8 cellular contexts compared by ENCODE assay signal in genomic region chr11:112174789-112175595, GRCh38. TPM values are rescaled to one million over a fixed set of nuclear protein-coding genes. Genes with fewer than 3 reads are reported as not detected.
A peak's percentile ranks its signal among the peaks of the same experiment; 100 is the strongest.
DNase-seq lines count a peak whose midpoint lies in the region; ATAC-seq and TF ChIP-seq lines count a peak whose summit lies in the region.

Gene BCO2 (plus strand): TSS chr11:112175512. CDS start chr11:112175602, 90 bp downstream.

- H3K79me1 ChIP-seq in neuronal stem cell (ENCODE audit: low read depth, low read length) = no peaks in the 10 kb centered on the region

- peak within 1 kb of the TSS; percentile 22 for H3K4me3 Mint-ChIP-seq in activated naive CD8-positive, alpha-beta T cell treated with anti-CD3 and anti-CD28 coated beads for 36 hours
- H3K4me3 Mint-ChIP-seq in glutamatergic neuron (ENCODE audit: unreplicated experiment) = peak within 1 kb of the TSS; percentile 83

- peak; percentile 34 for DNase-seq in GM10248 (ENCODE audit: extremely low spot score)
- DNase-seq in OCI-M1 (lab: John Stamatoyannopoulos, UW) = peak; percentile 82
- DNase-seq in activated naive CD8-positive, alpha-beta T cell treated with anti-CD3 and anti-CD28 coated beads for 36 hours = peak; percentile 39
- DNase-seq in glutamatergic neuron = peak; percentile 70
- DNase-seq in neuronal stem cell (ENCODE audit: low spot score) = peak; percentile 81
- DNase-seq in tibial nerve (ENCODE audit: low spot score in 2 of 2) = peak; percentile 82 to 91
- no peak for DNase-seq in T1000 (lab: John Stamatoyannopoulos, UW)

- no peaks in the 10 kb centered on the region for H3K36me3 ChIP-seq in neuronal stem cell (replicated peaks in 1 of 2; ENCODE audit: control insufficient read depth in 2 of 2, insufficient read depth in 2 of 2, low read length in 2 of 2)
- no peaks in the 10 kb centered on the region for H3K36me3 ChIP-seq in tibial nerve

- peak; percentile 53 for TF ChIP-seq CTCF in GM10248 (IDR thresholded peaks at IDR 0.05; ENCODE audit: control extremely low read depth, extremely low read depth, low read depth, missing control alignments)
- TF ChIP-seq CTCF in glutamatergic neuron (IDR thresholded peaks at IDR 0.05; ENCODE audit: partially characterized antibody, unreplicated experiment) = peak; percentile 80
- TF ChIP-seq CTCF in tibial nerve (IDR thresholded peaks at IDR 0.05) = peak; percentile 78 to 92 (median 85)

- no peak within 1 kb of the TSS for H3K27ac ChIP-seq in neuronal stem cell (replicated peaks; ENCODE audit: low read length)
- peak within 1 kb of the TSS; percentile 56 to 82 (median 65) for H3K27ac ChIP-seq in tibial nerve

- H2BK5ac ChIP-seq in neuronal stem cell (ENCODE audit: low read length) = no peak within 1 kb of the TSS

- no peak within 1 kb of the TSS for H3K9ac ChIP-seq in neuronal stem cell (ENCODE audit: low read depth, low read length, poor library complexity)

- no peak within 1 kb of the TSS for H3K23ac ChIP-seq in neuronal stem cell (ENCODE audit: low read depth, low read length, poor library complexity)

- H3K4me1 ChIP-seq in neuronal stem cell (ENCODE audit: control insufficient read depth in 2 of 2, insufficient read depth in 1 of 2, low read depth in 1 of 2, low read length in 2 of 2) = peaks cover 3 to 4% of the 10 kb centered on the region in 2 donors
- H3K4me1 ChIP-seq in tibial nerve = peaks cover 0 to 17% (median 5%) of the 10 kb centered on the region in 4 donors

- H2BK120ac ChIP-seq in neuronal stem cell (ENCODE audit: low read depth, low read length) = no peak within 1 kb of the TSS

- no peak within 1 kb of the TSS for H2BK12ac ChIP-seq in neuronal stem cell (ENCODE audit: low read length)

- H3K9me3 ChIP-seq in neuronal stem cell (replicated peaks in 1 of 2; ENCODE audit: control insufficient read depth in 2 of 2, insufficient read depth in 1 of 2, low read depth in 1 of 2, low read length in 2 of 2) (no peaks in the 10 kb centered on the region), tibial nerve (no peaks in the 10 kb centered on the region)

- no peak within 1 kb of the TSS for H4K8ac ChIP-seq in neuronal stem cell (ENCODE audit: low read depth, low read length)

- peak; percentile 54 to 60 for TF ChIP-seq EP300 in tibial nerve (IDR thresholded peaks at IDR 0.05)

- H3K27me3 ChIP-seq in neuronal stem cell (ENCODE audit: control insufficient read depth in 3 of 3, insufficient read depth in 3 of 3, low read depth in 1 of 3, low read length in 3 of 3) (peaks cover 0 to 9% (median 0%) of the 10 kb centered on the region in 3 experiments), tibial nerve (no peaks in the 10 kb centered on the region)

- H3K4me3 ChIP-seq in neuronal stem cell (ENCODE audit: low read length in 2 of 2) (peak within 1 kb of the TSS in 1 of 2 donors; percentile 26), tibial nerve (peak within 1 kb of the TSS; percentile 30 to 51 (median 34))

- no peak within 1 kb of the TSS for H4K91ac ChIP-seq in neuronal stem cell (ENCODE audit: low read depth, low read length, poor library complexity)

- H3K27ac Mint-ChIP-seq in activated naive CD8-positive, alpha-beta T cell treated with anti-CD3 and anti-CD28 coated beads for 36 hours = no peak within 1 kb of the TSS
- H3K27ac Mint-ChIP-seq in glutamatergic neuron (ENCODE audit: unreplicated experiment) = no peak within 1 kb of the TSS

- peak within 1 kb of the TSS; percentile 61 for H3K4me2 ChIP-seq in neuronal stem cell (ENCODE audit: insufficient read depth, low read length, poor library complexity, severe bottlenecking)

- H3K4me1 Mint-ChIP-seq in activated naive CD8-positive, alpha-beta T cell treated with anti-CD3 and anti-CD28 coated beads for 36 hours = peaks cover 11% of the 10 kb centered on the region
- H3K4me1 Mint-ChIP-seq in glutamatergic neuron (ENCODE audit: low read depth, unreplicated experiment) = no peaks in the 10 kb centered on the region

- no peak within 1 kb of the TSS for H3K18ac ChIP-seq in neuronal stem cell (ENCODE audit: low read length)

- no peak within 1 kb of the TSS for H2BK15ac ChIP-seq in neuronal stem cell (ENCODE audit: low read length)

- H3K14ac ChIP-seq in neuronal stem cell (ENCODE audit: low read length) = no peak within 1 kb of the TSS

- ATAC-seq in HG03354 (IDR thresholded peaks at IDR 0.05; ENCODE audit: poor library complexity, severe bottlenecking, unreplicated experiment) = peak; percentile 80

- no CpG with 5 or more reads among the region's 11 CpGs for WGBS in neuronal stem cell (ENCODE audit: extremely low coverage in 2 of 2, insufficient read length in 2 of 2, insufficient replicate concordance in 1 of 2), 2 donors
- WGBS in tibial nerve, 2 donors = 2% methylated on average over 11 of the region's 11 CpGs

- peak within 1 kb of the TSS; percentile 66 for H2AFZ ChIP-seq in neuronal stem cell (ENCODE audit: low read length)

- no peak within 1 kb of the TSS for H3K4ac ChIP-seq in neuronal stem cell (ENCODE audit: low read length)

- H3K9me3 Mint-ChIP-seq in activated naive CD8-positive, alpha-beta T cell treated with anti-CD3 and anti-CD28 coated beads for 36 hours = no peaks in the 10 kb centered on the region
- no peaks in the 10 kb centered on the region for H3K9me3 Mint-ChIP-seq in glutamatergic neuron (ENCODE audit: unreplicated experiment)

- TF ChIP-seq POLR2A in tibial nerve (IDR thresholded peaks at IDR 0.05) = peak in 1 of 2 donors; percentile 31

- H2AK5ac ChIP-seq in neuronal stem cell (ENCODE audit: low read depth, low read length) = no peak within 1 kb of the TSS

- H3K27me3 Mint-ChIP-seq in activated naive CD8-positive, alpha-beta T cell treated with anti-CD3 and anti-CD28 coated beads for 36 hours = peaks cover 42% of the 10 kb centered on the region
- no peaks in the 10 kb centered on the region for H3K27me3 Mint-ChIP-seq in glutamatergic neuron (ENCODE audit: unreplicated experiment)

- CTCF ChIA-PET in GM10248 (lab: Yijun Ruan, JAX) = interaction anchor here (0.6 to 2.1 kb wide), 10 partner anchors 15 to 243 kb away, joined by 3 to 9 read pairs (median 4); no protein-coding TSS in a partner anchor

- no peaks in the 10 kb centered on the region for H3K36me3 Mint-ChIP-seq in activated naive CD8-positive, alpha-beta T cell treated with anti-CD3 and anti-CD28 coated beads for 36 hours
- H3K36me3 Mint-ChIP-seq in glutamatergic neuron (ENCODE audit: unreplicated experiment) = no peaks in the 10 kb centered on the region

- POLR2A ChIA-PET in GM10248 (lab: Yijun Ruan, JAX) = no interaction called here

RNA-seq across cellular contexts. Expression of gene BCO2, which starts in this region (rescaled TPM):
- total RNA-seq in activated naive CD8-positive, alpha-beta T cell treated with anti-CD3 and anti-CD28 coated beads for 36 hours = under 1 TPM; 0.40 to 0.41 TPM
- total RNA-seq in glutamatergic neuron (ENCODE audit: unreplicated experiment) (2.6 TPM), tibial nerve (10 to 100 TPM in 3 of 4 donors, 1 to 10 TPM in 1; 5.1 to 31.2 (median 20.6) TPM)
- 0.75 TPM for polyA plus RNA-seq in neuronal stem cell (2013, experiment 1 of 2)
- 0.76 TPM for polyA plus RNA-seq in neuronal stem cell (2013, experiment 2 of 2)

Comparison
In these comparisons a context has a peak if more than half of its experiments do, and no peak if none do; other contexts are left out.
1. Peak in DNase-seq in activated naive CD8-positive, alpha-beta T cell treated with anti-CD3 and anti-CD28 coated beads for 36 hours; RNA of the gene not detected or under 1 TPM.